19 cellular contexts compared by ENCODE assay signal in genomic region chr12:7067096-7067495, GRCh38.
"Had no signal": no experiment of that assay in that cellular context is flagged by ENCODE, and none has a peak within 500 bp of the region (broad histone marks: within the 10 kb centered on the region; RNA-seq: fewer than 3 reads in every experiment).

No MANE protein-coding gene starts in this region.

- DNase-seq: KBM-7, MV-4-11, NCI-H1092, NCI-H1105 treated with DMSO at 0.1 percent for 48 hours, NCI-H1417 treated with DMSO at 0.1 percent for 48 hours, NCI-H146, NCI-H1694 treated with DMSO at 0.1 percent for 48 hours, NCI-H1930, NCI-H2081, NCI-H2107, NCI-H2227 treated with DMSO at 0.1 percent for 48 hours, NCI-H524, NCI-H526 treated with DMSO at 0.1 percent for 48 hours, NCI-H748 treated with DMSO at 0.1 percent for 48 hours, Right ventricle myocardium superior, RPMI8226, SIG-M5 had no signal

- H3K4me3 ChIP-seq: SJSA1, SK-N-MC had no signal

- H3K36me3 ChIP-seq: SJSA1 had no signal

- H3K27ac ChIP-seq: SJSA1, SK-N-MC had no signal

- H3K9me3 ChIP-seq: SJSA1 had no signal

- H3K27me3 ChIP-seq: SJSA1 had no signal
